ENCODE assay signal across 2 cellular contexts in the genomic region with DNA sequence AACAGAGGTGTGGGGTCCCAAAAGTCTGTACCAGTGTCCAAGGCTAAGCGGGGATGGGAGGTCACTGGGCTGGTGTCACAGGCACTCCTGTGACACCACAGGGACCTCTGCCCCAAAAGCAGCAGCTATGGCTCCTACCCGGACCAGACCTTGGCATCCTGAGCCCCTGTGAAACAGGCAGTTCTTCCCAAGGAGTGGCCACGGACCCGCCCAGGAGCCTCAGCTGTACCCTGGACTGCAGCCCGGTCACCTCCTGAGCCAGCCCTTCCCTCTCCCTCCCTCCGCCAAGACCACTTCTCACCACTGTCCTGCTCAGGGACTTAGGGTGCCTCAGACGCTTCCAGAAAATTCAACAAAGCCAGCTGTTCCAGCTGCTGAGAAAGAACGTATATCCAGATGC.
TF ChIP-seq lines count a peak whose summit lies in the region.

No MANE protein-coding gene starts in this region.

TF ChIP-seq in HEK293, 187 proteins besides CTCF, POLR2A, EP300 and RAD21:
- no peak for TF ChIP-seq ZNF140 (tag by site-specific recombination; IDR thresholded peaks at IDR 0.05)
- TF ChIP-seq, protein P1, sequence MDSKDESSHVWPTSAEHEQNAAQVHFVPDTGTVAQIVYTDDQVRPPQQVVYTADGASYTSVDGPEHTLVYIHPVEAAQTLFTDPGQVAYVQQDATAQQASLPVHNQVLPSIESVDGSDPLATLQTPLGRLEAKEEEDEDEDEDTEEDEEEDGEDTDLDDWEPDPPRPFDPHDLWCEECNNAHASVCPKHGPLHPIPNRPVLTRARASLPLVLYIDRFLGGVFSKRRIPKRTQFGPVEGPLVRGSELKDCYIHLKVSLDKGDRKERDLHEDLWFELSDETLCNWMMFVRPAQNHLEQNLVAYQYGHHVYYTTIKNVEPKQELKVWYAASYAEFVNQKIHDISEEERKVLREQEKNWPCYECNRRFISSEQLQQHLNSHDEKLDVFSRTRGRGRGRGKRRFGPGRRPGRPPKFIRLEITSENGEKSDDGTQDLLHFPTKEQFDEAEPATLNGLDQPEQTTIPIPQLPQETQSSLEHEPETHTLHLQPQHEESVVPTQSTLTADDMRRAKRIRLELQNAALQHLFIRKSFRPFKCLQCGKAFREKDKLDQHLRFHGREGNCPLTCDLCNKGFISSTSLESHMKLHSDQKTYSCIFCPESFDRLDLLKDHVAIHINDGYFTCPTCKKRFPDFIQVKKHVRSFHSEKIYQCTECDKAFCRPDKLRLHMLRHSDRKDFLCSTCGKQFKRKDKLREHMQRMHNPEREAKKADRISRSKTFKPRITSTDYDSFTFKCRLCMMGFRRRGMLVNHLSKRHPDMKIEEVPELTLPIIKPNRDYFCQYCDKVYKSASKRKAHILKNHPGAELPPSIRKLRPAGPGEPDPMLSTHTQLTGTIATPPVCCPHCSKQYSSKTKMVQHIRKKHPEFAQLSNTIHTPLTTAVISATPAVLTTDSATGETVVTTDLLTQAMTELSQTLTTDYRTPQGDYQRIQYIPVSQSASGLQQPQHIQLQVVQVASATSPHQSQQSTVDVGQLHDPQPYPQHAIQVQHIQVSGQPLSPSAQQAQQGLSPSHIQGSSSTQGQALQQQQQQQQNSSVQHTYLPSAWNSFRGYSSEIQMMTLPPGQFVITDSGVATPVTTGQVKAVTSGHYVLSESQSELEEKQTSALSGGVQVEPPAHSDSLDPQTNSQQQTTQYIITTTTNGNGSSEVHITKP (tag by site-specific recombination; IDR thresholded peaks at IDR 0.05): peak; percentile 47; the same call in 1 of the 2 replicates
- TF ChIP-seq ZNF341 (tag by site-specific recombination; IDR thresholded peaks at IDR 0.05; ENCODE audit: low read depth): peak; percentile 29; the same call in 1 of the 2 replicates

TF ChIP-seq in WTC11, 78 proteins besides CTCF, POLR2A, EP300 and RAD21:
- TF ChIP-seq, protein P2, sequence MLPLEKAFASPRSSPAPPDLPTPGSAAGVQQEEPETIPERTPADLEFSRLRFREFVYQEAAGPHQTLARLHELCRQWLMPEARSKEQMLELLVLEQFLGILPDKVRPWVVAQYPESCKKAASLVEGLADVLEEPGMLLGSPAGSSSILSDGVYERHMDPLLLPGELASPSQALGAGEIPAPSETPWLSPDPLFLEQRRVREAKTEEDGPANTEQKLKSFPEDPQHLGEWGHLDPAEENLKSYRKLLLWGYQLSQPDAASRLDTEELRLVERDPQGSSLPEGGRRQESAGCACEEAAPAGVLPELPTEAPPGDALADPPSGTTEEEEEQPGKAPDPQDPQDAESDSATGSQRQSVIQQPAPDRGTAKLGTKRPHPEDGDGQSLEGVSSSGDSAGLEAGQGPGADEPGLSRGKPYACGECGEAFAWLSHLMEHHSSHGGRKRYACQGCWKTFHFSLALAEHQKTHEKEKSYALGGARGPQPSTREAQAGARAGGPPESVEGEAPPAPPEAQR (CRISPR knock-in tag; IDR thresholded peaks at IDR 0.05): no peak
- TF ChIP-seq MYBL2 (CRISPR knock-in tag; IDR thresholded peaks at IDR 0.05) (no peak), ZNF232 (CRISPR knock-in tag; IDR thresholded peaks at IDR 0.05) (no peak), GABPB1 (CRISPR knock-in tag; IDR thresholded peaks at IDR 0.05) (no peak), TEAD1 (CRISPR knock-in tag; IDR thresholded peaks at IDR 0.05) (no peak), GTF2I (CRISPR knock-in tag; conservative IDR thresholded peaks at IDR 0.05) (no peak), ZBTB21 (CRISPR knock-in tag; IDR thresholded peaks at IDR 0.05; ENCODE audit: borderline replicate concordance) (no peak), NFYB (CRISPR knock-in tag; conservative IDR thresholded peaks at IDR 0.05; ENCODE audit: low read depth) (no peak)
- TF ChIP-seq, protein P3, sequence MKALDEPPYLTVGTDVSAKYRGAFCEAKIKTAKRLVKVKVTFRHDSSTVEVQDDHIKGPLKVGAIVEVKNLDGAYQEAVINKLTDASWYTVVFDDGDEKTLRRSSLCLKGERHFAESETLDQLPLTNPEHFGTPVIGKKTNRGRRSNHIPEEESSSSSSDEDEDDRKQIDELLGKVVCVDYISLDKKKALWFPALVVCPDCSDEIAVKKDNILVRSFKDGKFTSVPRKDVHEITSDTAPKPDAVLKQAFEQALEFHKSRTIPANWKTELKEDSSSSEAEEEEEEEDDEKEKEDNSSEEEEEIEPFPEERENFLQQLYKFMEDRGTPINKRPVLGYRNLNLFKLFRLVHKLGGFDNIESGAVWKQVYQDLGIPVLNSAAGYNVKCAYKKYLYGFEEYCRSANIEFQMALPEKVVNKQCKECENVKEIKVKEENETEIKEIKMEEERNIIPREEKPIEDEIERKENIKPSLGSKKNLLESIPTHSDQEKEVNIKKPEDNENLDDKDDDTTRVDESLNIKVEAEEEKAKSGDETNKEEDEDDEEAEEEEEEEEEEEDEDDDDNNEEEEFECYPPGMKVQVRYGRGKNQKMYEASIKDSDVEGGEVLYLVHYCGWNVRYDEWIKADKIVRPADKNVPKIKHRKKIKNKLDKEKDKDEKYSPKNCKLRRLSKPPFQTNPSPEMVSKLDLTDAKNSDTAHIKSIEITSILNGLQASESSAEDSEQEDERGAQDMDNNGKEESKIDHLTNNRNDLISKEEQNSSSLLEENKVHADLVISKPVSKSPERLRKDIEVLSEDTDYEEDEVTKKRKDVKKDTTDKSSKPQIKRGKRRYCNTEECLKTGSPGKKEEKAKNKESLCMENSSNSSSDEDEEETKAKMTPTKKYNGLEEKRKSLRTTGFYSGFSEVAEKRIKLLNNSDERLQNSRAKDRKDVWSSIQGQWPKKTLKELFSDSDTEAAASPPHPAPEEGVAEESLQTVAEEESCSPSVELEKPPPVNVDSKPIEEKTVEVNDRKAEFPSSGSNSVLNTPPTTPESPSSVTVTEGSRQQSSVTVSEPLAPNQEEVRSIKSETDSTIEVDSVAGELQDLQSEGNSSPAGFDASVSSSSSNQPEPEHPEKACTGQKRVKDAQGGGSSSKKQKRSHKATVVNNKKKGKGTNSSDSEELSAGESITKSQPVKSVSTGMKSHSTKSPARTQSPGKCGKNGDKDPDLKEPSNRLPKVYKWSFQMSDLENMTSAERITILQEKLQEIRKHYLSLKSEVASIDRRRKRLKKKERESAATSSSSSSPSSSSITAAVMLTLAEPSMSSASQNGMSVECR (CRISPR knock-in tag; IDR thresholded peaks at IDR 0.05; ENCODE audit: borderline replicate concordance): no peak
- TF ChIP-seq, protein P4, sequence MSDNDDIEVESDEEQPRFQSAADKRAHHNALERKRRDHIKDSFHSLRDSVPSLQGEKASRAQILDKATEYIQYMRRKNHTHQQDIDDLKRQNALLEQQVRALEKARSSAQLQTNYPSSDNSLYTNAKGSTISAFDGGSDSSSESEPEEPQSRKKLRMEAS (CRISPR knock-in tag; IDR thresholded peaks at IDR 0.05): no peak
- TF ChIP-seq, protein P5, sequence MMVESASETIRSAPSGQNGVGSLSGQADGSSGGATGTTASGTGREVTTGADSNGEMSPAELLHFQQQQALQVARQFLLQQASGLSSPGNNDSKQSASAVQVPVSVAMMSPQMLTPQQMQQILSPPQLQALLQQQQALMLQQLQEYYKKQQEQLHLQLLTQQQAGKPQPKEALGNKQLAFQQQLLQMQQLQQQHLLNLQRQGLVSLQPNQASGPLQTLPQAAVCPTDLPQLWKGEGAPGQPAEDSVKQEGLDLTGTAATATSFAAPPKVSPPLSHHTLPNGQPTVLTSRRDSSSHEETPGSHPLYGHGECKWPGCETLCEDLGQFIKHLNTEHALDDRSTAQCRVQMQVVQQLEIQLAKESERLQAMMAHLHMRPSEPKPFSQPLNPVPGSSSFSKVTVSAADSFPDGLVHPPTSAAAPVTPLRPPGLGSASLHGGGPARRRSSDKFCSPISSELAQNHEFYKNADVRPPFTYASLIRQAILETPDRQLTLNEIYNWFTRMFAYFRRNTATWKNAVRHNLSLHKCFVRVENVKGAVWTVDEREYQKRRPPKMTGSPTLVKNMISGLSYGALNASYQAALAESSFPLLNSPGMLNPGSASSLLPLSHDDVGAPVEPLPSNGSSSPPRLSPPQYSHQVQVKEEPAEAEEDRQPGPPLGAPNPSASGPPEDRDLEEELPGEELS (CRISPR knock-in tag; IDR thresholded peaks at IDR 0.05): no peak
- TF ChIP-seq, protein P6, sequence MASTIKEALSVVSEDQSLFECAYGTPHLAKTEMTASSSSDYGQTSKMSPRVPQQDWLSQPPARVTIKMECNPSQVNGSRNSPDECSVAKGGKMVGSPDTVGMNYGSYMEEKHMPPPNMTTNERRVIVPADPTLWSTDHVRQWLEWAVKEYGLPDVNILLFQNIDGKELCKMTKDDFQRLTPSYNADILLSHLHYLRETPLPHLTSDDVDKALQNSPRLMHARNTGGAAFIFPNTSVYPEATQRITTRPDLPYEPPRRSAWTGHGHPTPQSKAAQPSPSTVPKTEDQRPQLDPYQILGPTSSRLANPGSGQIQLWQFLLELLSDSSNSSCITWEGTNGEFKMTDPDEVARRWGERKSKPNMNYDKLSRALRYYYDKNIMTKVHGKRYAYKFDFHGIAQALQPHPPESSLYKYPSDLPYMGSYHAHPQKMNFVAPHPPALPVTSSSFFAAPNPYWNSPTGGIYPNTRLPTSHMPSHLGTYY (CRISPR knock-in tag; IDR thresholded peaks at IDR 0.05): no peak
- TF ChIP-seq, protein P7, sequence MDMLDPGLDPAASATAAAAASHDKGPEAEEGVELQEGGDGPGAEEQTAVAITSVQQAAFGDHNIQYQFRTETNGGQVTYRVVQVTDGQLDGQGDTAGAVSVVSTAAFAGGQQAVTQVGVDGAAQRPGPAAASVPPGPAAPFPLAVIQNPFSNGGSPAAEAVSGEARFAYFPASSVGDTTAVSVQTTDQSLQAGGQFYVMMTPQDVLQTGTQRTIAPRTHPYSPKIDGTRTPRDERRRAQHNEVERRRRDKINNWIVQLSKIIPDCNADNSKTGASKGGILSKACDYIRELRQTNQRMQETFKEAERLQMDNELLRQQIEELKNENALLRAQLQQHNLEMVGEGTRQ (CRISPR knock-in tag; IDR thresholded peaks at IDR 0.05): no peak
